ENCODE assay signal across 1 cellular context in genomic region chr9:19162956-19163355, GRCh38.
TF ChIP-seq lines count a peak whose summit lies in the region.

No MANE protein-coding gene starts in this region.

TF ChIP-seq in K562, 482 proteins besides CTCF, POLR2A, EP300 and RAD21:
- TF ChIP-seq ARID1B (IDR thresholded peaks at IDR 0.05) (0 out of 2 replicates have a peak, but pooled peaks have one; percentile 8), BACH1 (tag; IDR thresholded peaks at IDR 0.05) (no peak), YBX1 (IDR thresholded peaks at IDR 0.05) (no peak), PRDM10 (IDR thresholded peaks at IDR 0.05; ENCODE audit: partially characterized antibody) (peak; percentile 88), MCM2 (IDR thresholded peaks at IDR 0.05; ENCODE audit: low read depth) (no peak)
